Comparison of ENCODE assay signal across 1 cellular context in genomic region chr20:19977373-19977770, GRCh38.
TF ChIP-seq lines count a peak whose summit lies in the region.

No MANE protein-coding gene starts in this region.

TF ChIP-seq in WTC11, 78 proteins besides CTCF, POLR2A, EP300 and RAD21 (continued from another document):
- TF ChIP-seq ZSCAN18 (CRISPR knock-in tag; IDR thresholded peaks at IDR 0.05) = no peak
